Comparison of ENCODE assay signal across 9 cellular contexts in genomic region chr5:143413964-143414669, GRCh38. TPM values are rescaled to one million over a fixed set of nuclear protein-coding genes. Genes with fewer than 3 reads are reported as not detected.
DNase-seq lines count a peak whose midpoint lies in the region; ATAC-seq, FAIRE-seq and TF ChIP-seq lines count a peak whose summit lies in the region.
"Had no signal": no experiment of that assay in that cellular context is flagged by ENCODE, and none has a peak within 500 bp of the region (broad histone marks: within the 10 kb centered on the region; RNA-seq: fewer than 3 reads in every experiment).

No MANE protein-coding gene starts in this region.

- SMC1A ChIA-PET in GM12878 (lab: Charles Lee; ENCODE audit: uncharacterized antibody, unreplicated experiment) = interaction anchor here (0.7 to 15.1 kb wide), 20 partner anchors 9 to 412 kb away, joined by 3 to 260 read pairs (median 5); no protein-coding TSS in a partner anchor

- H4K20me1 ChIP-seq in GM12878 (ENCODE audit: control insufficient read depth, insufficient read depth) = no peaks in the 10 kb centered on the region

- H3K4me1 ChIP-seq in GM12878 (ENCODE audit: control insufficient read depth, insufficient read depth, low read length) = peaks cover 43% of the 10 kb centered on the region
- H3K4me1 ChIP-seq in A673 (ENCODE audit: insufficient read depth, low read length, poor library complexity, severe bottlenecking) = no peaks in the 10 kb centered on the region

- in situ Hi-C loops in GM12878 (cut with MboI) = no loop called here

- peak; percentile 21 to 63; a peak in 2 of 4 replicates for TF ChIP-seq EP300 in GM12878 (IDR thresholded peaks at IDR 0.05; ENCODE audit: borderline replicate concordance in 1 of 2, control insufficient read depth in 1 of 2, low read depth in 2 of 2, low read length in 2 of 2)

- H3K27ac ChIP-seq in GM12878 (ENCODE audit: control insufficient read depth, insufficient read depth) (peak overlapping the region; percentile 76), A673 (ENCODE audit: low read depth, low read length, poor library complexity, severe bottlenecking) (no peak overlapping the region), WERI-Rb-1 (no peak overlapping the region)

- CTCF ChIA-PET in GM12878 (lab: Yijun Ruan, JAX) = interaction anchor here (0.7 to 5.8 kb wide), 14 partner anchors 11 to 728 kb away, joined by 3 to 49 read pairs (median 3); no protein-coding TSS in a partner anchor
- CTCF ChIA-PET in A673 (lab: Charles Lee) = no interaction called here

- POLR2A ChIA-PET in GM12878 (lab: Charles Lee) (interaction anchor here (0.8 to 10.7 kb wide), 7 partner anchors 10 to 565 kb away, joined by 3 to 138 read pairs (median 4); partner anchors contain the start of gene NR3C1), A673 (lab: Charles Lee; ENCODE audit: low non-redundant PET) (no interaction called here)

- H3K36me3 ChIP-seq in GM12878 (ENCODE audit: control insufficient read depth in 2 of 2, insufficient read depth in 2 of 2, low read length in 1 of 2) = no peaks in the 10 kb centered on the region; a peak in 1 of 4 replicates
- no peaks in the 10 kb centered on the region for H3K36me3 ChIP-seq in A673 (ENCODE audit: insufficient read depth, low read length, poor library complexity, severe bottlenecking)
- H3K36me3 ChIP-seq in WERI-Rb-1 = no peaks in the 10 kb centered on the region

- TF ChIP-seq POLR2A in GM12878 (IDR thresholded peaks at IDR 0.05; ENCODE audit: low read depth, low read length) (no peak), lower leg skin (IDR thresholded peaks at IDR 0.05) (no peak)

- peak; percentile 90 for FAIRE-seq in GM12878 (lab: Jason Lieb, UNC)

- WGBS in GM12878 (ENCODE audit: insufficient coverage, insufficient replicate concordance, low lambda C conversion rate, missing lambda C conversion rate) = 2% methylated on average over 4 of the region's 4 CpGs
- WGBS in lower leg skin, 2 donors = 63 to 68% methylated on average over 4 of the region's 4 CpGs

- 0 out of 2 replicates have a peak overlapping the region, but pooled peaks have one; percentile 40 for H2AFZ ChIP-seq in GM12878 (ENCODE audit: control insufficient read depth, low read depth, low read length)

- H3K4me3 ChIP-seq in GM12878 = peak overlapping the region; percentile 16; the same call in 1 of the 2 replicates
- H3K4me3 ChIP-seq in A673 (ENCODE audit: low read depth, low read length, poor library complexity, severe bottlenecking) = no peak overlapping the region
- H3K4me3 ChIP-seq in WERI-Rb-1 (ENCODE audit: low read depth, low read length) = no peak overlapping the region
- no peak overlapping the region for H3K4me3 ChIP-seq in lower leg skin (ENCODE audit: low read depth, poor library complexity, severe bottlenecking)

- BruUV-seq in GM12878 (replicated peaks; lab: Mats Ljungman, UMichigan) = no TSS peak
- BruUV-seq in A673 (replicated peaks; lab: Mats Ljungman, UMichigan) = no TSS peak

- ATAC-seq in GM18511 (IDR thresholded peaks at IDR 0.05; ENCODE audit: unreplicated experiment) = peak; percentile 81
- peak; percentile 74 for ATAC-seq in GM21367 (IDR thresholded peaks at IDR 0.05; ENCODE audit: unreplicated experiment)
- peak; percentile 76 for ATAC-seq in HG03175 (IDR thresholded peaks at IDR 0.05; ENCODE audit: unreplicated experiment)
- ATAC-seq in GM12878 = peak; percentile 71

- H3K27me3 ChIP-seq in GM12878 (replicated peaks in 1 of 2; ENCODE audit: control insufficient read depth in 2 of 2, insufficient read depth in 2 of 2, low read length in 1 of 2) (no peaks in the 10 kb centered on the region), A673 (replicated peaks; ENCODE audit: insufficient read depth, low read depth, low read length, poor library complexity) (no peaks in the 10 kb centered on the region), WERI-Rb-1 (ENCODE audit: insufficient read depth, low read depth, severe bottlenecking) (no peaks in the 10 kb centered on the region)

- H3K9me3 ChIP-seq in GM12878 (replicated peaks; ENCODE audit: control insufficient read depth, insufficient read depth, low read length) = no peaks in the 10 kb centered on the region
- H3K9me3 ChIP-seq in A673 (ENCODE audit: low read depth, low read length, poor library complexity, severe bottlenecking) = no peaks in the 10 kb centered on the region
- H3K9me3 ChIP-seq in WERI-Rb-1 (ENCODE audit: severe bottlenecking) = no peaks in the 10 kb centered on the region

- peak overlapping the region; percentile 58 for H3K4me2 ChIP-seq in GM12878 (ENCODE audit: control insufficient read depth, insufficient read depth)

- peak overlapping the region; percentile 15; the same call in 1 of the 2 replicates for H3K9ac ChIP-seq in GM12878 (ENCODE audit: control insufficient read depth, insufficient read depth, low read length)

- TF ChIP-seq RAD21 in GM12878 (IDR thresholded peaks at IDR 0.05; ENCODE audit: insufficient read depth, low read depth, low read length) = no peak

- RAD21 ChIA-PET in GM12878 (lab: Charles Lee; ENCODE audit: unreplicated experiment) = interaction anchor here (0.8 to 13.1 kb wide), 13 partner anchors 10 to 412 kb away, joined by 3 to 187 read pairs (median 6); partner anchors contain the start of gene NR3C1

- no peak for DNase-seq in GM12878 (ENCODE audit: low read depth, low spot score)
- no peak for DNase-seq in A673 (ENCODE audit: low spot score)
- DNase-seq in WERI-Rb-1 = no peak
- no peak for DNase-seq in DMS79 (lab: John Stamatoyannopoulos, UW)
- no peak for DNase-seq in lower leg skin (ENCODE audit: low spot score in 2 of 2)
- DNase-seq: effector CD4-positive, alpha-beta T cell had no signal

- no peak for TF ChIP-seq CTCF in GM12878 (IDR thresholded peaks at IDR 0.05 in 2 of 3, conservative IDR thresholded peaks at IDR 0.05 in 1 of 3; ENCODE audit: control insufficient read depth in 2 of 3, extremely low read depth in 1 of 3, insufficient read depth in 1 of 3, low read depth in 3 of 3, low read length in 3 of 3)
- TF ChIP-seq CTCF in A673 (conservative IDR thresholded peaks at IDR 0.05; ENCODE audit: low read depth, low read length) = no peak
- TF ChIP-seq CTCF in WERI-Rb-1 (IDR thresholded peaks at IDR 0.05; ENCODE audit: low read depth, low read length) = no peak
- TF ChIP-seq CTCF in lower leg skin (IDR thresholded peaks at IDR 0.05) = no peak

- intact Hi-C loops in GM12878 (cut with micrococcal nuclease; ENCODE audit: unreplicated experiment) (no loop called here), A673 (cut with micrococcal nuclease; ENCODE audit: unreplicated experiment) (no loop called here), lower leg skin (cut with DNase I; ENCODE audit: low total_unique reads) (loop anchor here (10.0 kb wide), 1 partner anchor 411 kb away; no protein-coding TSS in a partner anchor)

- H3K79me2 ChIP-seq in GM12878 (ENCODE audit: control insufficient read depth, insufficient read depth, low read length) = peaks cover 29% of the 10 kb centered on the region

TF ChIP-seq in GM12878, 131 proteins besides CTCF, POLR2A, EP300 and RAD21 (continues in another document):
- TF ChIP-seq SMARCA5 (IDR thresholded peaks at IDR 0.05) = 0 out of 2 replicates have a peak, but pooled peaks have one; percentile 36
- no peak for TF ChIP-seq ZBTB33 (IDR thresholded peaks at IDR 0.05)
- peak; percentile 98 for TF ChIP-seq MTA2 (IDR thresholded peaks at IDR 0.05; ENCODE audit: low read depth)
- no peak for TF ChIP-seq FOXK2 (IDR thresholded peaks at IDR 0.05)
- TF ChIP-seq RFX5 (IDR thresholded peaks at IDR 0.05; ENCODE audit: low read depth, low read length) = no peak
- TF ChIP-seq SREBF2 (IDR thresholded peaks at IDR 0.05; ENCODE audit: low read length) = no peak
- no peak for TF ChIP-seq NR2C1 (IDR thresholded peaks at IDR 0.05)
- TF ChIP-seq NFXL1 (IDR thresholded peaks at IDR 0.05; ENCODE audit: borderline replicate concordance) = no peak

RNA-seq across cellular contexts. Expression of gene NR3C1, which starts 10.6 kb away (rescaled TPM):
- total RNA-seq in GM12878 (2013; cell fraction: nucleolus; rRNA removed) = 658 and 663 TPM in 2 replicates
- total RNA-seq in GM12878 (2014; rRNA removed) (79.9 and 108 TPM in 2 replicates), GM12878 (2014; rRNA removed; fragmentation: Illumina TruSeq; extraction: Trizol) (104 and 114 TPM in 2 replicates), GM12878 (2021) (124 and 134 TPM in 2 replicates), A673 (2021) (12.7 and 15.3 TPM in 2 replicates), lower leg skin (10 to 100 TPM; 40.4 to 55.0 (median 45.2) TPM)
- polyA plus RNA-seq in GM12878 (2011; ENCODE audit: low read depth) = 38.5 TPM
- polyA plus RNA-seq in GM12878 (2011; rRNA removed) (141 and 181 TPM in 2 replicates), GM12878 (2014; fragmentation: Illumina TruSeq; extraction: Trizol) (83.7 and 104 TPM in 2 replicates), GM12878 (2014; fragmentation: Nextera tagmentation; extraction: Ambion mirVana) (100 to 1,000 TPM in 1 of 2 experiments, 10 to 100 TPM in 1; 89.0 to 119 TPM), GM12878 (2014; rRNA removed) (37.2 and 49.7 TPM in 2 replicates), GM12878 (2016; fragmentation: Nextera tagmentation; extraction: Ambion mirVana) (100 to 1,000 TPM; 114 to 123 TPM)
- 63.4 and 85.5 TPM in 2 replicates for polyA plus RNA-seq in GM12878 (2011; cell fraction: cytosol; rRNA removed)
- 55.0 and 75.3 TPM in 2 replicates for polyA plus RNA-seq in GM12878 (2011; cell fraction: nucleus; rRNA removed)
- 41.4 and 59.0 TPM in 2 replicates for polyA plus RNA-seq in GM12878 (2012)
- polyA minus RNA-seq in GM12878 (2011; rRNA and poly(A)+ RNA removed) = 252 and 261 TPM in 2 replicates
- 80.9 and 85.6 TPM in 2 replicates for polyA minus RNA-seq in GM12878 (2011; cell fraction: cytosol; rRNA and poly(A)+ RNA removed)
- 189 and 197 TPM in 2 replicates for polyA minus RNA-seq in GM12878 (2011; cell fraction: nucleus; rRNA and poly(A)+ RNA removed)
